1 cellular context compared by ENCODE assay signal in the genomic region with DNA sequence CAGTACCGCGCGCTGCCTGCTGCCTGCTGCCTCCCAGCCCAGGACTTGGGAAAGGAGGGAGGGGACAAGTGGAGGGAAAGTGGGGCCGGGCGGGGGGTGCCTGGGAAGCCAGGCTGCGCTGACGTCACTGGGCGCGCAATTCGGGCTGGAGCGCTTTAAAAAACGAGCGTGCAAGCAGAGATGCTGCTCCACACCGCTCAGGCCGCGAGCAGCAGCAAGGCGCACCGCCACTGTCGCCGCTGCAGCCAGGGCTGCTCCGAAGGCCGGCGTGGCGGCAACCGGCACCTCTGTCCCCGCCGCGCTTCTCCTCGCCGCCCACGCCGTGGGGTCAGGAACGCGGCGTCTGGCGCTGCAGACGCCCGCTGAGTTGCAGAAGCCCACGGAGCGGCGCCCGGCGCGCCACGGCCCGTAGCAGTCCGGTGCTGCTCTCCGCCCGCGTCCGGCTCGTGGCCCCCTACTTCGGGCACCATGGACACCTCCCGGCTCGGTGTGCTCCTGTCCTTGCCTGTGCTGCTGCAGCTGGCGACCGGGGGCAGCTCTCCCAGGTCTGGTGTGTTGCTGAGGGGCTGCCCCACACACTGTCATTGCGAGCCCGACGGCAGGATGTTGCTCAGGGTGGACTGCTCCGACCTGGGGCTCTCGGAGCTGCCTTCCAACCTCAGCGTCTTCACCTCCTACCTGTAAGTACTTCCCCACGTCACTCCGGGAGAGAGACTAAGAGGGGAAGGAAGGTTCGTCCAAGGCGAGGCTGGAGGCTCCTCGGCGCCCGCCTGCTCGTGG.
TF ChIP-seq lines count a peak whose summit lies in the region.

A gene with protein sequence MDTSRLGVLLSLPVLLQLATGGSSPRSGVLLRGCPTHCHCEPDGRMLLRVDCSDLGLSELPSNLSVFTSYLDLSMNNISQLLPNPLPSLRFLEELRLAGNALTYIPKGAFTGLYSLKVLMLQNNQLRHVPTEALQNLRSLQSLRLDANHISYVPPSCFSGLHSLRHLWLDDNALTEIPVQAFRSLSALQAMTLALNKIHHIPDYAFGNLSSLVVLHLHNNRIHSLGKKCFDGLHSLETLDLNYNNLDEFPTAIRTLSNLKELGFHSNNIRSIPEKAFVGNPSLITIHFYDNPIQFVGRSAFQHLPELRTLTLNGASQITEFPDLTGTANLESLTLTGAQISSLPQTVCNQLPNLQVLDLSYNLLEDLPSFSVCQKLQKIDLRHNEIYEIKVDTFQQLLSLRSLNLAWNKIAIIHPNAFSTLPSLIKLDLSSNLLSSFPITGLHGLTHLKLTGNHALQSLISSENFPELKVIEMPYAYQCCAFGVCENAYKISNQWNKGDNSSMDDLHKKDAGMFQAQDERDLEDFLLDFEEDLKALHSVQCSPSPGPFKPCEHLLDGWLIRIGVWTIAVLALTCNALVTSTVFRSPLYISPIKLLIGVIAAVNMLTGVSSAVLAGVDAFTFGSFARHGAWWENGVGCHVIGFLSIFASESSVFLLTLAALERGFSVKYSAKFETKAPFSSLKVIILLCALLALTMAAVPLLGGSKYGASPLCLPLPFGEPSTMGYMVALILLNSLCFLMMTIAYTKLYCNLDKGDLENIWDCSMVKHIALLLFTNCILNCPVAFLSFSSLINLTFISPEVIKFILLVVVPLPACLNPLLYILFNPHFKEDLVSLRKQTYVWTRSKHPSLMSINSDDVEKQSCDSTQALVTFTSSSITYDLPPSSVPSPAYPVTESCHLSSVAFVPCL (plus strand): TSS at position 186 of the 780 bp plus-strand sequence. CDS start 283 bp downstream, at position 469.

TF ChIP-seq in HepG2, 621 proteins besides CTCF, POLR2A, EP300 and RAD21 (continued from another document and continues in another):
- TF ChIP-seq, protein P1, sequence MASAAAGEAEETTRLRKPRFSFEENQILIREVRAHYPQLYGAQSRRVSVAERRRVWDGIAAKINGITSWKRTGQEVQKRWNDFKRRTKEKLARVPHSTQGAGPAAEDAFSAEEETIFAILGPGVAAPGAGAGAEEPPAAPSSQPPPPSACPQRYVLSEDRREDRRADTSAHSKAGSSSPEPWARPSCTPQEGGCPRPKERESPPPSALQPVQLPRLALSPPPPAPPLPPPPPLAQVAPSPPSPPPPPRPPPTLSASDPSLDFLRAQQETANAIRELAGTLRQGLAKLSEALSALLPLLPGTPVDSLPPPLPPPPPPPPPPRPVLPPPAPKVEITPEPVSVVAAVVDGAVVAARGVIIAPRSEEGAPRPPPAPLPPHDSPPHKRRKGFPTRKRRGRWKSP (CRISPR knock-in tag; IDR thresholded peaks at IDR 0.05) = peak; percentile 10; the same call in 1 of the 2 replicates
- TF ChIP-seq, protein P2, sequence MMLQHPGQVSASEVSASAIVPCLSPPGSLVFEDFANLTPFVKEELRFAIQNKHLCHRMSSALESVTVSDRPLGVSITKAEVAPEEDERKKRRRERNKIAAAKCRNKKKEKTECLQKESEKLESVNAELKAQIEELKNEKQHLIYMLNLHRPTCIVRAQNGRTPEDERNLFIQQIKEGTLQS (CRISPR knock-in tag; IDR thresholded peaks at IDR 0.05) = peak; percentile 64
- TF ChIP-seq YEATS2 (CRISPR knock-in tag; IDR thresholded peaks at IDR 0.05; ENCODE audit: borderline replicate concordance) = no peak
- TF ChIP-seq ZNF225 (CRISPR knock-in tag; IDR thresholded peaks at IDR 0.05) = peak; percentile 60
- peak; percentile 64; the same call in 1 of the 2 replicates for TF ChIP-seq BCL6 (CRISPR knock-in tag; IDR thresholded peaks at IDR 0.05)
- peak; percentile 62 for TF ChIP-seq ZNF143 (CRISPR knock-in tag; IDR thresholded peaks at IDR 0.05)
- TF ChIP-seq, protein P3, sequence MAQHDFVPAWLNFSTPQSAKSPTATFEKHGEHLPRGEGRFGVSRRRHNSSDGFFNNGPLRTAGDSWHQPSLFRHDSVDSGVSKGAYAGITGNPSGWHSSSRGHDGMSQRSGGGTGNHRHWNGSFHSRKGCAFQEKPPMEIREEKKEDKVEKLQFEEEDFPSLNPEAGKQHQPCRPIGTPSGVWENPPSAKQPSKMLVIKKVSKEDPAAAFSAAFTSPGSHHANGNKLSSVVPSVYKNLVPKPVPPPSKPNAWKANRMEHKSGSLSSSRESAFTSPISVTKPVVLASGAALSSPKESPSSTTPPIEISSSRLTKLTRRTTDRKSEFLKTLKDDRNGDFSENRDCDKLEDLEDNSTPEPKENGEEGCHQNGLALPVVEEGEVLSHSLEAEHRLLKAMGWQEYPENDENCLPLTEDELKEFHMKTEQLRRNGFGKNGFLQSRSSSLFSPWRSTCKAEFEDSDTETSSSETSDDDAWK (CRISPR knock-in tag; IDR thresholded peaks at IDR 0.05) = no peak
- TF ChIP-seq U2AF2 (IDR thresholded peaks at IDR 0.05; ENCODE audit: low read depth, low read length) = no peak
- TF ChIP-seq, protein P4, sequence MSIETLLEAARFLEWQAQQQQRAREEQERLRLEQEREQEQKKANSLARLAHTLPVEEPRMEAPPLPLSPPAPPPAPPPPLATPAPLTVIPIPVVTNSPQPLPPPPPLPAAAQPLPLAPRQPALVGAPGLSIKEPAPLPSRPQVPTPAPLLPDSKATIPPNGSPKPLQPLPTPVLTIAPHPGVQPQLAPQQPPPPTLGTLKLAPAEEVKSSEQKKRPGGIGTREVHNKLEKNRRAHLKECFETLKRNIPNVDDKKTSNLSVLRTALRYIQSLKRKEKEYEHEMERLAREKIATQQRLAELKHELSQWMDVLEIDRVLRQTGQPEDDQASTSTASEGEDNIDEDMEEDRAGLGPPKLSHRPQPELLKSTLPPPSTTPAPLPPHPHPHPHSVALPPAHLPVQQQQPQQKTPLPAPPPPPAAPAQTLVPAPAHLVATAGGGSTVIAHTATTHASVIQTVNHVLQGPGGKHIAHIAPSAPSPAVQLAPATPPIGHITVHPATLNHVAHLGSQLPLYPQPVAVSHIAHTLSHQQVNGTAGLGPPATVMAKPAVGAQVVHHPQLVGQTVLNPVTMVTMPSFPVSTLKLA (IDR thresholded peaks at IDR 0.05) = no peak
- peak; percentile 17 for TF ChIP-seq HNRNPLL (IDR thresholded peaks at IDR 0.05; ENCODE audit: low read depth, low read length, poor library complexity, severe bottlenecking)
- no peak for TF ChIP-seq KLF9 (CRISPR knock-in tag; IDR thresholded peaks at IDR 0.05; ENCODE audit: low read depth)
- no peak for TF ChIP-seq MTA1 (CRISPR knock-in tag; IDR thresholded peaks at IDR 0.05; ENCODE audit: borderline replicate concordance)
- no peak for TF ChIP-seq NAIF1 (CRISPR knock-in tag; IDR thresholded peaks at IDR 0.05; ENCODE audit: borderline replicate concordance)
- no peak for TF ChIP-seq LCORL (IDR thresholded peaks at IDR 0.05)
- peak; percentile 11; the same call in 1 of the 2 replicates for TF ChIP-seq LCORL (CRISPR knock-in tag; IDR thresholded peaks at IDR 0.05)
- TF ChIP-seq SRSF9 (IDR thresholded peaks at IDR 0.05; ENCODE audit: borderline replicate concordance, insufficient read depth, low read depth, low read length, poor library complexity, severe bottlenecking) = no peak
- TF ChIP-seq SIN3A (IDR thresholded peaks at IDR 0.05; ENCODE audit: borderline replicate concordance, low read depth, low read length) = peak; percentile 77; the same call in 1 of the 2 replicates
- TF ChIP-seq, protein P5, sequence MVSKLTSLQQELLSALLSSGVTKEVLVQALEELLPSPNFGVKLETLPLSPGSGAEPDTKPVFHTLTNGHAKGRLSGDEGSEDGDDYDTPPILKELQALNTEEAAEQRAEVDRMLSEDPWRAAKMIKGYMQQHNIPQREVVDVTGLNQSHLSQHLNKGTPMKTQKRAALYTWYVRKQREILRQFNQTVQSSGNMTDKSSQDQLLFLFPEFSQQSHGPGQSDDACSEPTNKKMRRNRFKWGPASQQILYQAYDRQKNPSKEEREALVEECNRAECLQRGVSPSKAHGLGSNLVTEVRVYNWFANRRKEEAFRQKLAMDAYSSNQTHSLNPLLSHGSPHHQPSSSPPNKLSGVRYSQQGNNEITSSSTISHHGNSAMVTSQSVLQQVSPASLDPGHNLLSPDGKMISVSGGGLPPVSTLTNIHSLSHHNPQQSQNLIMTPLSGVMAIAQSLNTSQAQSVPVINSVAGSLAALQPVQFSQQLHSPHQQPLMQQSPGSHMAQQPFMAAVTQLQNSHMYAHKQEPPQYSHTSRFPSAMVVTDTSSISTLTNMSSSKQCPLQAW (CRISPR knock-in tag; IDR thresholded peaks at IDR 0.05) = no peak
- TF ChIP-seq, protein P6, sequence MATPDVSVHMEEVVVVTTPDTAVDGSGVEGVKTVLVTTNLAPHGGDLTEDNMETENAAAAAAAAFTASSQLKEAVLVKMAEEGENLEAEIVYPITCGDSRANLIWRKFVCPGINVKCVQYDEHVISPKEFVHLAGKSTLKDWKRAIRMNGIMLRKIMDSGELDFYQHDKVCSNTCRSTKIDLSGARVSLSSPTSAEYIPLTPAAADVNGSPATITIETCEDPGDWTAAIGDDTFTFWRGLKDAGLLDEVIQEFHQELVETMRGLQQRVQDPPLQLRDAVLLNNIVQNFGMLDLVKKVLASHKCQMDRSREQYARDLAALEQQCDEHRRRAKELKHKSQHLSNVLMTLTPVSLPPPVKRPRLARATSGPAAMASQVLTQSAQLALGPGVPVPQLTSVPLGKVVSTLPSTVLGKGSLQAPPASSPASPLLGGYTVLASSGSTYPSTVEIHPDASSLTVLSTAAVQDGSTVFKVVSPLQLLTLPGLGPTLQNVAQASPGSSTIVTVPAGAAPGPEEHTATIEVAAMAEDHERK (CRISPR knock-in tag; IDR thresholded peaks at IDR 0.05; ENCODE audit: low read depth) = no peak
- peak; percentile 55; the same call in 1 of the 2 replicates for TF ChIP-seq HES4 (CRISPR knock-in tag; IDR thresholded peaks at IDR 0.05; ENCODE audit: borderline replicate concordance)
- TF ChIP-seq HCFC1 (IDR thresholded peaks at IDR 0.05; ENCODE audit: low read depth, low read length) = no peak
- TF ChIP-seq HDAC1 (CRISPR knock-in tag; IDR thresholded peaks at IDR 0.05) = no peak; the same call in 1 of the 2 replicates
- TF ChIP-seq PHF20 (CRISPR knock-in tag; IDR thresholded peaks at IDR 0.05) = peak; percentile 24; the same call in 1 of the 2 replicates
- TF ChIP-seq, protein P7, sequence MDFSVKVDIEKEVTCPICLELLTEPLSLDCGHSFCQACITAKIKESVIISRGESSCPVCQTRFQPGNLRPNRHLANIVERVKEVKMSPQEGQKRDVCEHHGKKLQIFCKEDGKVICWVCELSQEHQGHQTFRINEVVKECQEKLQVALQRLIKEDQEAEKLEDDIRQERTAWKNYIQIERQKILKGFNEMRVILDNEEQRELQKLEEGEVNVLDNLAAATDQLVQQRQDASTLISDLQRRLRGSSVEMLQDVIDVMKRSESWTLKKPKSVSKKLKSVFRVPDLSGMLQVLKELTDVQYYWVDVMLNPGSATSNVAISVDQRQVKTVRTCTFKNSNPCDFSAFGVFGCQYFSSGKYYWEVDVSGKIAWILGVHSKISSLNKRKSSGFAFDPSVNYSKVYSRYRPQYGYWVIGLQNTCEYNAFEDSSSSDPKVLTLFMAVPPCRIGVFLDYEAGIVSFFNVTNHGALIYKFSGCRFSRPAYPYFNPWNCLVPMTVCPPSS (IDR thresholded peaks at IDR 0.05) = no peak
- TF ChIP-seq, protein P8, sequence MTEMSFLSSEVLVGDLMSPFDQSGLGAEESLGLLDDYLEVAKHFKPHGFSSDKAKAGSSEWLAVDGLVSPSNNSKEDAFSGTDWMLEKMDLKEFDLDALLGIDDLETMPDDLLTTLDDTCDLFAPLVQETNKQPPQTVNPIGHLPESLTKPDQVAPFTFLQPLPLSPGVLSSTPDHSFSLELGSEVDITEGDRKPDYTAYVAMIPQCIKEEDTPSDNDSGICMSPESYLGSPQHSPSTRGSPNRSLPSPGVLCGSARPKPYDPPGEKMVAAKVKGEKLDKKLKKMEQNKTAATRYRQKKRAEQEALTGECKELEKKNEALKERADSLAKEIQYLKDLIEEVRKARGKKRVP (CRISPR knock-in tag; IDR thresholded peaks at IDR 0.05) = no peak
- TF ChIP-seq SRSF4 (IDR thresholded peaks at IDR 0.05; ENCODE audit: low read depth, low read length, poor library complexity, severe bottlenecking) = peak; percentile 18
- no peak for TF ChIP-seq ZMYM3 (CRISPR knock-in tag; IDR thresholded peaks at IDR 0.05)
- TF ChIP-seq, protein P9, sequence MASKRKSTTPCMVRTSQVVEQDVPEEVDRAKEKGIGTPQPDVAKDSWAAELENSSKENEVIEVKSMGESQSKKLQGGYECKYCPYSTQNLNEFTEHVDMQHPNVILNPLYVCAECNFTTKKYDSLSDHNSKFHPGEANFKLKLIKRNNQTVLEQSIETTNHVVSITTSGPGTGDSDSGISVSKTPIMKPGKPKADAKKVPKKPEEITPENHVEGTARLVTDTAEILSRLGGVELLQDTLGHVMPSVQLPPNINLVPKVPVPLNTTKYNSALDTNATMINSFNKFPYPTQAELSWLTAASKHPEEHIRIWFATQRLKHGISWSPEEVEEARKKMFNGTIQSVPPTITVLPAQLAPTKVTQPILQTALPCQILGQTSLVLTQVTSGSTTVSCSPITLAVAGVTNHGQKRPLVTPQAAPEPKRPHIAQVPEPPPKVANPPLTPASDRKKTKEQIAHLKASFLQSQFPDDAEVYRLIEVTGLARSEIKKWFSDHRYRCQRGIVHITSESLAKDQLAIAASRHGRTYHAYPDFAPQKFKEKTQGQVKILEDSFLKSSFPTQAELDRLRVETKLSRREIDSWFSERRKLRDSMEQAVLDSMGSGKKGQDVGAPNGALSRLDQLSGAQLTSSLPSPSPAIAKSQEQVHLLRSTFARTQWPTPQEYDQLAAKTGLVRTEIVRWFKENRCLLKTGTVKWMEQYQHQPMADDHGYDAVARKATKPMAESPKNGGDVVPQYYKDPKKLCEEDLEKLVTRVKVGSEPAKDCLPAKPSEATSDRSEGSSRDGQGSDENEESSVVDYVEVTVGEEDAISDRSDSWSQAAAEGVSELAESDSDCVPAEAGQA (IDR thresholded peaks at IDR 0.05; ENCODE audit: low read depth) = no peak
- TF ChIP-seq, protein P9 (CRISPR knock-in tag; IDR thresholded peaks at IDR 0.05; ENCODE audit: borderline replicate concordance) = no peak
- TF ChIP-seq ARID2 (CRISPR knock-in tag; IDR thresholded peaks at IDR 0.05; ENCODE audit: borderline replicate concordance) = no peak
